18 cellular contexts compared by ENCODE assay signal in genomic region chr20:19712737-19713260, GRCh38. TPM values are rescaled to one million over a fixed set of nuclear protein-coding genes. Genes with fewer than 3 reads are reported as not detected.
DNase-seq lines count a peak whose midpoint lies in the region; ATAC-seq and TF ChIP-seq lines count a peak whose summit lies in the region.
"Had no signal": no experiment of that assay in that cellular context is flagged by ENCODE, and none has a peak within 500 bp of the region (broad histone marks: within the 10 kb centered on the region; RNA-seq: fewer than 3 reads in every experiment).

No MANE protein-coding gene starts in this region.

- no peak overlapping the region for H3K4me3 Mint-ChIP-seq in progenitor cell of endocrine pancreas (ENCODE audit: low read depth)
- H3K4me3 Mint-ChIP-seq: activated naive CD8-positive, alpha-beta T cell treated with anti-CD3 and anti-CD28 coated beads, Interleukin-2, amount 10 ng/mL, durations not matched to agents 7 days and 5 days; activated T-helper 17 cell treated with anti-CD3 and anti-CD28 coated beads, Interleukin-2, amount 50 U/mL, for 72 hours; CD4-positive, CD25-positive, alpha-beta regulatory T cell had no signal

- POLR2A ChIA-PET in Panc1 (lab: Charles Lee), result no interaction called here

- H3K9me3 Mint-ChIP-seq in progenitor cell of endocrine pancreas (ENCODE audit: low read depth), result no peaks in the 10 kb centered on the region

- no peak for TF ChIP-seq POLR2A in esophagus squamous epithelium (IDR thresholded peaks at IDR 0.05)

- peak overlapping the region; percentile 17 for H3K27ac Mint-ChIP-seq in progenitor cell of endocrine pancreas
- H3K27ac Mint-ChIP-seq: activated naive CD8-positive, alpha-beta T cell treated with anti-CD3 and anti-CD28 coated beads, Interleukin-2, amount 10 ng/mL, durations not matched to agents 7 days and 5 days; activated T-helper 17 cell treated with anti-CD3 and anti-CD28 coated beads, Interleukin-2, amount 50 U/mL, for 72 hours; CD4-positive, CD25-positive, alpha-beta regulatory T cell had no signal

- H3K27ac ChIP-seq in Panc1 (ENCODE audit: low read length), result peak overlapping the region; percentile 63
- H3K27ac ChIP-seq in esophagus squamous epithelium, result peak overlapping the region; percentile 46 to 79 (median 68)
- no peak overlapping the region for H3K27ac ChIP-seq in tibial artery
- H3K27ac ChIP-seq: dorsolateral prefrontal cortex, GM23248 had no signal

- intact Hi-C loops in Panc1 (cut with micrococcal nuclease; ENCODE audit: unreplicated experiment) (no loop called here), esophagus squamous epithelium (cut with DNase I) (no loop called here), tibial artery (cut with DNase I; ENCODE audit: low total_unique reads) (no loop called here)

- no peaks in the 10 kb centered on the region for H3K27me3 Mint-ChIP-seq in progenitor cell of endocrine pancreas
- H3K27me3 Mint-ChIP-seq: activated naive CD8-positive, alpha-beta T cell treated with anti-CD3 and anti-CD28 coated beads, Interleukin-2, amount 10 ng/mL, durations not matched to agents 7 days and 5 days; CD4-positive, CD25-positive, alpha-beta regulatory T cell had no signal

- ATAC-seq in Panc1 (peak; percentile 73; the same call in 1 of the 2 replicates), GM19324 (IDR thresholded peaks at IDR 0.05; ENCODE audit: low FRiP score, unreplicated experiment) (no peak), GM21786 (IDR thresholded peaks at IDR 0.05; ENCODE audit: unreplicated experiment) (no peak)
- ATAC-seq: activated T-helper 17 cell treated with anti-CD3 and anti-CD28 coated beads, Interleukin-2, amount 50 U/mL, for 72 hours had no signal

- no peaks in the 10 kb centered on the region for H3K36me3 ChIP-seq in Panc1 (ENCODE audit: control insufficient read depth, insufficient read depth, low read length)
- H3K36me3 ChIP-seq in esophagus squamous epithelium, result peaks cover 0 to 5% (median 0%) of the 10 kb centered on the region in 3 donors
- peaks cover 3 to 12% (median 6%) of the 10 kb centered on the region in 3 donors for H3K36me3 ChIP-seq in tibial artery

- H3K4me1 Mint-ChIP-seq in progenitor cell of endocrine pancreas (ENCODE audit: low read depth), result peaks cover 17% of the 10 kb centered on the region
- H3K4me1 Mint-ChIP-seq: activated naive CD8-positive, alpha-beta T cell treated with anti-CD3 and anti-CD28 coated beads, Interleukin-2, amount 10 ng/mL, durations not matched to agents 7 days and 5 days; activated T-helper 17 cell treated with anti-CD3 and anti-CD28 coated beads, Interleukin-2, amount 50 U/mL, for 72 hours; CD4-positive, CD25-positive, alpha-beta regulatory T cell had no signal

- H3K9me3 ChIP-seq in Panc1 (ENCODE audit: control insufficient read depth, insufficient read depth, low read depth, low read length), result no peaks in the 10 kb centered on the region
- peaks cover 0 to 5% (median 0%) of the 10 kb centered on the region in 3 donors for H3K9me3 ChIP-seq in esophagus squamous epithelium
- H3K9me3 ChIP-seq in tibial artery, result no peaks in the 10 kb centered on the region

- H3K36me3 Mint-ChIP-seq in progenitor cell of endocrine pancreas (ENCODE audit: insufficient read depth), result no peaks in the 10 kb centered on the region
- H3K36me3 Mint-ChIP-seq: activated naive CD8-positive, alpha-beta T cell treated with anti-CD3 and anti-CD28 coated beads, Interleukin-2, amount 10 ng/mL, durations not matched to agents 7 days and 5 days; CD4-positive, CD25-positive, alpha-beta regulatory T cell had no signal

- no peak for TF ChIP-seq CTCF in Panc1 (IDR thresholded peaks at IDR 0.05)
- TF ChIP-seq CTCF in esophagus squamous epithelium (IDR thresholded peaks at IDR 0.05), result no peak
- no peak for TF ChIP-seq CTCF in progenitor cell of endocrine pancreas (IDR thresholded peaks at IDR 0.05; ENCODE audit: unreplicated experiment)
- TF ChIP-seq CTCF in tibial artery (IDR thresholded peaks at IDR 0.05), result no peak

- H3K4me3 ChIP-seq in Panc1 (ENCODE audit: low read depth in 2 of 2, low read length in 2 of 2) (no peak overlapping the region), esophagus squamous epithelium (no peak overlapping the region), tibial artery (no peak overlapping the region)
- H3K4me3 ChIP-seq: dorsolateral prefrontal cortex, GM23248 had no signal

- in situ Hi-C loops in Panc1 (cut with HindIII; ENCODE audit: low pct_unique_long_range_greater_than_20kb, low sequenced_read_pairs), result no loop called here

- CTCF ChIA-PET in Panc1 (lab: Charles Lee), result no interaction called here

- H3K27me3 ChIP-seq in Panc1 (ENCODE audit: control insufficient read depth, insufficient read depth, low read length) (no peaks in the 10 kb centered on the region), esophagus squamous epithelium (no peaks in the 10 kb centered on the region), tibial artery (no peaks in the 10 kb centered on the region)

- H3K4me1 ChIP-seq in Panc1 (ENCODE audit: control insufficient read depth, insufficient read depth, low read length) (peaks cover 30% of the 10 kb centered on the region), esophagus squamous epithelium (peaks cover 12 to 52% (median 28%) of the 10 kb centered on the region in 3 donors), tibial artery (peaks cover 0 to 8% (median 3%) of the 10 kb centered on the region in 4 donors)

- DNase-seq in DMS79 (lab: John Stamatoyannopoulos, UW), result peak; percentile 15
- no peak for DNase-seq in Panc1 (ENCODE audit: low read depth, low spot score)
- no peak for DNase-seq in esophagus squamous epithelium (lab: John Stamatoyannopoulos, UW)
- DNase-seq in progenitor cell of endocrine pancreas (ENCODE audit: low spot score, unreplicated experiment), result no peak
- DNase-seq in DMS153 treated with DMSO at 0.1 percent for 48 hours (lab: John Stamatoyannopoulos, UW; ENCODE audit: unreplicated experiment), result no peak
- no peak for DNase-seq in tibial artery
- DNase-seq: activated naive CD8-positive, alpha-beta T cell treated with anti-CD3 and anti-CD28 coated beads, Interleukin-2, amount 10 ng/mL, durations not matched to agents 7 days and 5 days; CD4-positive, CD25-positive, alpha-beta regulatory T cell; dorsolateral prefrontal cortex; erythroblast; glutamatergic neuron; GM23248; NCI-H1930; small intestine; stimulated activated CD4-positive, alpha-beta T cell treated with anti-CD3 and anti-CD28 coated beads, Interleukin-4, amount 100 ng/mL, for 1 hour had no signal

- 33 to 44% methylated on average over 4 of the region's 4 CpGs for whole genome bisulfite sequencing in esophagus squamous epithelium, 2 donors

- BruUV-seq in Panc1 (replicated peaks; lab: Mats Ljungman, UMichigan), result no TSS peak

RNA-seq across cellular contexts. Expression of gene RIN2, which starts 45.3 kb away (rescaled TPM):
- 25.0 TPM for total RNA-seq in Panc1 (2021; ENCODE audit: unreplicated experiment)
- polyA plus RNA-seq in Panc1 (2012; ENCODE audit: insufficient read length), result 13.8 TPM
- 10 to 100 TPM; 29.5 to 77.4 (median 50.8) TPM for total RNA-seq in esophagus squamous epithelium
- 36.0 and 36.1 TPM in 2 replicates for total RNA-seq in progenitor cell of endocrine pancreas
- total RNA-seq: activated T-helper 17 cell treated with anti-CD3 and anti-CD28 coated beads, Interleukin-2, amount 50 U/mL, for 72 hours had no signal
- polyA plus RNA-seq: CD4-positive, CD25-positive, alpha-beta regulatory T cell had no signal

Comparison
In these comparisons a context has a peak if more than half of its experiments do, and no peak if none do; other contexts are left out.
1. H3K27ac ChIP-seq: peak in Panc1 (single experiment) and esophagus squamous epithelium (4 of 4); none in tibial artery (0 of 2).